Comparison of ENCODE assay signal across 16 cellular contexts in genomic region chr9:132044176-132044880, GRCh38.
"Had no signal": no experiment of that assay in that cellular context is flagged by ENCODE, and none has a peak within 500 bp of the region (broad histone marks: within the 10 kb centered on the region; RNA-seq: fewer than 3 reads in every experiment).

No MANE protein-coding gene starts in this region.

- H3K27me3 Mint-ChIP-seq: activated naive CD8-positive, alpha-beta T cell treated with anti-CD3 and anti-CD28 coated beads, Interleukin-2, amount 10 ng/mL, durations not matched to agents 7 days and 5 days had no signal

- H3K36me3 ChIP-seq: esophagus muscularis mucosa, right atrium auricular region, transverse colon had no signal

- H3K36me3 Mint-ChIP-seq: activated naive CD8-positive, alpha-beta T cell treated with anti-CD3 and anti-CD28 coated beads, Interleukin-2, amount 10 ng/mL, durations not matched to agents 7 days and 5 days had no signal

- H3K4me3 ChIP-seq: esophagus muscularis mucosa, heart right ventricle, right atrium auricular region, transverse colon had no signal

- ATAC-seq: activated CD8-positive, alpha-beta T cell treated with anti-CD3 and anti-CD28 coated beads, Interleukin-2, amount 10 ng/mL, durations not matched to agents 7 days and 5 days; heart right ventricle; left ventricle myocardium superior; stimulated activated effector memory CD8-positive, alpha-beta T cell treated with anti-CD3 and anti-CD28 coated beads, Interleukin-12 subunit alpha, Interleukin-12 subunit beta, amount 100 ng/mL, for 72 hours had no signal

- H3K27ac ChIP-seq: esophagus muscularis mucosa, heart right ventricle, parathyroid adenoma, right atrium auricular region, transverse colon had no signal

- H3K27ac Mint-ChIP-seq: activated CD8-positive, alpha-beta T cell treated with anti-CD3 and anti-CD28 coated beads, Interleukin-2, amount 10 ng/mL, durations not matched to agents 7 days and 5 days; activated naive CD8-positive, alpha-beta T cell treated with anti-CD3 and anti-CD28 coated beads, Interleukin-2, amount 10 ng/mL, durations not matched to agents 7 days and 5 days; stimulated activated effector memory CD8-positive, alpha-beta T cell treated with anti-CD3 and anti-CD28 coated beads, Interleukin-12 subunit alpha, Interleukin-12 subunit beta, amount 100 ng/mL, for 72 hours had no signal

- H3K4me1 ChIP-seq: esophagus muscularis mucosa, parathyroid adenoma, transverse colon had no signal

- H3K9me3 ChIP-seq: esophagus muscularis mucosa, heart right ventricle, right atrium auricular region, transverse colon had no signal

- H3K4me3 Mint-ChIP-seq: activated CD8-positive, alpha-beta T cell treated with anti-CD3 and anti-CD28 coated beads, Interleukin-2, amount 10 ng/mL, durations not matched to agents 7 days and 5 days; activated naive CD8-positive, alpha-beta T cell treated with anti-CD3 and anti-CD28 coated beads, Interleukin-2, amount 10 ng/mL, durations not matched to agents 7 days and 5 days; neural crest cell; stimulated activated effector memory CD8-positive, alpha-beta T cell treated with anti-CD3 and anti-CD28 coated beads, Interleukin-12 subunit alpha, Interleukin-12 subunit beta, amount 100 ng/mL, for 72 hours had no signal

- H3K4me1 Mint-ChIP-seq: neural crest cell had no signal

- H3K9ac ChIP-seq: parathyroid adenoma had no signal

- H3K27me3 ChIP-seq: esophagus muscularis mucosa, heart right ventricle, right atrium auricular region, transverse colon had no signal

- H2AFZ ChIP-seq: parathyroid adenoma had no signal

- H3K9me3 Mint-ChIP-seq: activated naive CD8-positive, alpha-beta T cell treated with anti-CD3 and anti-CD28 coated beads, Interleukin-2, amount 10 ng/mL, durations not matched to agents 7 days and 5 days; neural crest cell; stimulated activated effector memory CD8-positive, alpha-beta T cell treated with anti-CD3 and anti-CD28 coated beads, Interleukin-12 subunit alpha, Interleukin-12 subunit beta, amount 100 ng/mL, for 72 hours had no signal

- DNase-seq: activated CD8-positive, alpha-beta memory T cell treated with anti-CD3 and anti-CD28 coated beads, Interleukin-2, amount 50 U/mL, for 48 hours; activated CD8-positive, alpha-beta T cell treated with anti-CD3 and anti-CD28 coated beads, Interleukin-2, amount 10 ng/mL, durations not matched to agents 7 days and 5 days; activated naive CD8-positive, alpha-beta T cell treated with anti-CD3 and anti-CD28 coated beads, Interleukin-2, amount 10 ng/mL, durations not matched to agents 7 days and 5 days; anterior cingulate cortex; foreskin melanocyte; heart right ventricle; islet precursor cell; left ventricle myocardium superior; mesendoderm; small intestine; transverse colon had no signal
